In genomic region chr11:70742553-70743291, GRCh38 we compare ENCODE assay signal across 18 cellular contexts.
DNase-seq lines count a peak whose midpoint lies in the region; TF ChIP-seq lines count a peak whose summit lies in the region.
"Had no signal": no experiment of that assay in that cellular context is flagged by ENCODE, and none has a peak within 500 bp of the region (broad histone marks: within the 10 kb centered on the region; RNA-seq: fewer than 3 reads in every experiment).

No MANE protein-coding gene starts in this region.

- H3K4me2 ChIP-seq in smooth muscle cell, result peak overlapping the region; percentile 60

- H3K27me3 ChIP-seq in smooth muscle cell (ENCODE audit: low read depth) (no peaks in the 10 kb centered on the region), ascending aorta (no peaks in the 10 kb centered on the region), SJCRH30 (no peaks in the 10 kb centered on the region)
- H3K27me3 ChIP-seq: right lobe of liver had no signal

- H3K4me3 Mint-ChIP-seq in Calu3 (ENCODE audit: low read depth, unreplicated experiment), result no peak overlapping the region
- H3K4me3 Mint-ChIP-seq: activated CD4-positive, alpha-beta T cell treated with anti-CD3 and anti-CD28 coated beads, Interleukin-2, amount 10 ng/mL, durations not matched to agents 24 days and 14 days; neural crest cell had no signal

- no peaks in the 10 kb centered on the region for H3K79me2 ChIP-seq in smooth muscle cell (ENCODE audit: low read depth)

- CTCF ChIA-PET in Calu3 (lab: Charles Lee), result interaction anchor here (2.0 kb wide), 1 partner anchor 13 kb away, joined by 6 read pairs; no protein-coding TSS in a partner anchor

- intact Hi-C loops in ascending aorta (cut with DNase I), result no loop called here
- intact Hi-C loops in Calu3 (cut with micrococcal nuclease; ENCODE audit: unreplicated experiment), result no loop called here

- H3K27ac Mint-ChIP-seq in Calu3 (ENCODE audit: unreplicated experiment), result no peak overlapping the region
- H3K27ac Mint-ChIP-seq: activated CD4-positive, alpha-beta T cell treated with anti-CD3 and anti-CD28 coated beads, Interleukin-2, amount 10 ng/mL, durations not matched to agents 24 days and 14 days had no signal

- no peak overlapping the region for H3K4me3 ChIP-seq in smooth muscle cell
- H3K4me3 ChIP-seq in ascending aorta, result no peak overlapping the region
- no peak overlapping the region for H3K4me3 ChIP-seq in SJCRH30
- H3K4me3 ChIP-seq: right lobe of liver had no signal

- no peaks in the 10 kb centered on the region for H4K20me1 ChIP-seq in smooth muscle cell (ENCODE audit: low read depth)

- peak; percentile 11 to 33 (median 23) for DNase-seq in NCI-H1417 (lab: John Stamatoyannopoulos, UW)
- DNase-seq in NCI-H1417 treated with DMSO at 0.1 percent for 48 hours (lab: John Stamatoyannopoulos, UW), result no peak
- peak; percentile 21 for DNase-seq in SK-N-DZ (ENCODE audit: low spot score)
- peak; percentile 94 for DNase-seq in iPS-NIHi7 (ENCODE audit: extremely low spot score)
- peak; percentile 29 for DNase-seq in smooth muscle cell (lab: John Stamatoyannopoulos, UW; ENCODE audit: unreplicated experiment)
- no peak for DNase-seq in ascending aorta (ENCODE audit: low spot score in 2 of 2)
- DNase-seq in SJCRH30, result no peak
- DNase-seq in Calu3, result no peak
- DNase-seq: activated CD4-positive, alpha-beta T cell treated with anti-CD3 and anti-CD28 coated beads, Interleukin-2, amount 10 ng/mL, durations not matched to agents 24 days and 14 days; activated naive CD4-positive, alpha-beta T cell treated with anti-CD3 and anti-CD28 coated beads, Interleukin-2, amount 50 U/mL, for 16 hours; mammary epithelial cell; NCI-H2081 treated with DMSO at 0.1 percent for 48 hours; NK-92 treated with Interleukin-12 subunit alpha and Interleukin-12 subunit beta, amount 100 ng/mL, for 24 hours; right lobe of liver; SHP77 had no signal

- no peaks in the 10 kb centered on the region for H3K36me3 ChIP-seq in smooth muscle cell (ENCODE audit: low read depth)
- H3K36me3 ChIP-seq in ascending aorta, result no peaks in the 10 kb centered on the region
- H3K36me3 ChIP-seq in SJCRH30, result no peaks in the 10 kb centered on the region
- H3K36me3 ChIP-seq: right lobe of liver had no signal

- 34% methylated on average over 27 of the region's 27 CpGs for WGBS in smooth muscle cell (ENCODE audit: low lambda C conversion rate)

- H3K4me1 ChIP-seq in smooth muscle cell (ENCODE audit: low read depth), result peaks cover 15% of the 10 kb centered on the region
- H3K4me1 ChIP-seq in ascending aorta, result no peaks in the 10 kb centered on the region
- H3K4me1 ChIP-seq in SJCRH30, result no peaks in the 10 kb centered on the region
- H3K4me1 ChIP-seq: right lobe of liver had no signal

- no peak overlapping the region for H3K9ac ChIP-seq in smooth muscle cell (ENCODE audit: low read depth)

- H3K27ac ChIP-seq in smooth muscle cell (ENCODE audit: low read depth), result no peak overlapping the region
- H3K27ac ChIP-seq in ascending aorta, result no peak overlapping the region
- no peak overlapping the region for H3K27ac ChIP-seq in SJCRH30
- H3K27ac ChIP-seq: 22Rv1, C4-2B, right lobe of liver had no signal

- no peaks in the 10 kb centered on the region for H3F3A ChIP-seq in smooth muscle cell (ENCODE audit: low read depth)

- no TSS peak for BruUV-seq in Calu3 (replicated peaks; lab: Mats Ljungman, UMichigan)

- H3K36me3 Mint-ChIP-seq in Calu3 (ENCODE audit: insufficient read depth, unreplicated experiment), result peaks cover 11% of the 10 kb centered on the region

- no peaks in the 10 kb centered on the region for H3K27me3 Mint-ChIP-seq in Calu3 (ENCODE audit: unreplicated experiment)
- H3K27me3 Mint-ChIP-seq: activated CD4-positive, alpha-beta T cell treated with anti-CD3 and anti-CD28 coated beads, Interleukin-2, amount 10 ng/mL, durations not matched to agents 24 days and 14 days had no signal

- TF ChIP-seq CTCF in smooth muscle cell (IDR thresholded peaks at IDR 0.05; ENCODE audit: borderline replicate concordance, insufficient read depth, poor library complexity, severe bottlenecking), result no peak
- TF ChIP-seq CTCF in ascending aorta (IDR thresholded peaks at IDR 0.05), result no peak
- TF ChIP-seq CTCF in Calu3 (IDR thresholded peaks at IDR 0.05; ENCODE audit: unreplicated experiment), result no peak

- H3K9me3 Mint-ChIP-seq in Calu3 (ENCODE audit: low read depth, unreplicated experiment), result no peaks in the 10 kb centered on the region
- H3K9me3 Mint-ChIP-seq: activated CD4-positive, alpha-beta T cell treated with anti-CD3 and anti-CD28 coated beads, Interleukin-2, amount 10 ng/mL, durations not matched to agents 24 days and 14 days; neural crest cell had no signal

- no peak overlapping the region for H2AFZ ChIP-seq in smooth muscle cell (ENCODE audit: low read depth)

- H3K9me3 ChIP-seq in smooth muscle cell (replicated peaks; ENCODE audit: low read depth), result no peaks in the 10 kb centered on the region
- no peaks in the 10 kb centered on the region for H3K9me3 ChIP-seq in ascending aorta
- no peaks in the 10 kb centered on the region for H3K9me3 ChIP-seq in SJCRH30 (replicated peaks)
- H3K9me3 ChIP-seq: right lobe of liver had no signal

- H3K4me1 Mint-ChIP-seq in Calu3 (ENCODE audit: low read depth, unreplicated experiment), result no peaks in the 10 kb centered on the region
- H3K4me1 Mint-ChIP-seq: activated CD4-positive, alpha-beta T cell treated with anti-CD3 and anti-CD28 coated beads, Interleukin-2, amount 10 ng/mL, durations not matched to agents 24 days and 14 days had no signal

Comparison
In these comparisons a context has a peak if more than half of its experiments do, and no peak if none do; other contexts are left out.
1. DNase-seq: peak in NCI-H1417 (3 of 3), SK-N-DZ (single experiment), iPS-NIHi7 (single experiment) and smooth muscle cell (single experiment); none in NCI-H1417 treated with DMSO at 0.1 percent for 48 hours (single experiment), ascending aorta (0 of 2), SJCRH30 (0 of 2) and Calu3 (single experiment).